In genomic region chr6:165231177-165231576, GRCh38 we compare ENCODE assay signal across 18 cellular contexts.
"Had no signal": no experiment of that assay in that cellular context is flagged by ENCODE, and none has a peak within 500 bp of the region (broad histone marks: within the 10 kb centered on the region; RNA-seq: fewer than 3 reads in every experiment).

No MANE protein-coding gene starts in this region.

- H3K27me3 ChIP-seq: body of pancreas, left lung, neutrophil, pancreas, tibial artery, uterus had no signal

- H3K36me3 Mint-ChIP-seq: activated CD4-positive, alpha-beta memory T cell treated with anti-CD3 and anti-CD28 coated beads for 36 hours; activated naive CD8-positive, alpha-beta T cell; natural killer cell; T-cell had no signal

- DNase-seq: activated B cell treated with CpG ODN at 0.5 μM for 24 hours; activated CD4-positive, alpha-beta memory T cell treated with anti-CD3 and anti-CD28 coated beads for 36 hours; activated CD4-positive, alpha-beta T cell treated with anti-CD3 and anti-CD28 coated beads for 4 hours; activated gamma-delta T cell treated with Interleukin-2 at 50 U/mL for 16 hours; activated T-cell treated with anti-CD3 and anti-CD28 coated beads for 4 hours; body of pancreas; cortex of kidney; effector CD4-positive, alpha-beta T cell; left lung; natural killer cell; pancreas; stimulated activated naive CD8-positive, alpha-beta T cell treated with anti-CD3 and anti-CD28 coated beads, Interleukin-15, Interleukin-2, amounts not matched to agents 100 U/mL and 50 U/mL, for 24 hours; T-cell; tibial artery; uterus had no signal

- H3K27ac Mint-ChIP-seq: activated B cell treated with CpG ODN at 0.5 μM for 24 hours; activated CD4-positive, alpha-beta memory T cell treated with anti-CD3 and anti-CD28 coated beads for 36 hours; activated naive CD8-positive, alpha-beta T cell; activated T-helper 1 cell treated with anti-CD3 and anti-CD28 coated beads, Interleukin-12 subunit alpha, Interleukin-12 subunit beta, Interleukin-2, Interleukin-4 antibody, amounts not matched to agents 30 ng/mL and 10 ng/mL and 1 ng/mL, durations not matched to agents 14 hours and 24 hours and 36 hours; natural killer cell; T-cell had no signal

- H3K4me3 Mint-ChIP-seq: activated B cell treated with CpG ODN at 0.5 μM for 24 hours; activated CD4-positive, alpha-beta memory T cell treated with anti-CD3 and anti-CD28 coated beads for 36 hours; activated naive CD8-positive, alpha-beta T cell; activated T-helper 1 cell treated with anti-CD3 and anti-CD28 coated beads, Interleukin-12 subunit alpha, Interleukin-12 subunit beta, Interleukin-2, Interleukin-4 antibody, amounts not matched to agents 30 ng/mL and 10 ng/mL and 1 ng/mL, durations not matched to agents 14 hours and 24 hours and 36 hours; natural killer cell; T-cell had no signal

- H3K4me1 ChIP-seq: body of pancreas, left lung, pancreas, tibial artery, uterus had no signal

- H3K9me3 ChIP-seq: body of pancreas, neutrophil, pancreas, uterus had no signal

- H3K36me3 ChIP-seq: left lung, neutrophil, pancreas, tibial artery, uterus had no signal

- H3K4me3 ChIP-seq: body of pancreas, left lung, pancreas, tibial artery, uterus had no signal

- H3K27me3 Mint-ChIP-seq: activated B cell treated with CpG ODN at 0.5 μM for 24 hours; activated CD4-positive, alpha-beta memory T cell treated with anti-CD3 and anti-CD28 coated beads for 36 hours; activated naive CD8-positive, alpha-beta T cell; T-cell had no signal

- H3K4me1 Mint-ChIP-seq: activated B cell treated with CpG ODN at 0.5 μM for 24 hours, T-cell had no signal

- H3K27ac ChIP-seq: body of pancreas, left lung, neutrophil, pancreas, tibial artery, uterus had no signal
